10 cellular contexts compared by ENCODE assay signal in the genomic region with DNA sequence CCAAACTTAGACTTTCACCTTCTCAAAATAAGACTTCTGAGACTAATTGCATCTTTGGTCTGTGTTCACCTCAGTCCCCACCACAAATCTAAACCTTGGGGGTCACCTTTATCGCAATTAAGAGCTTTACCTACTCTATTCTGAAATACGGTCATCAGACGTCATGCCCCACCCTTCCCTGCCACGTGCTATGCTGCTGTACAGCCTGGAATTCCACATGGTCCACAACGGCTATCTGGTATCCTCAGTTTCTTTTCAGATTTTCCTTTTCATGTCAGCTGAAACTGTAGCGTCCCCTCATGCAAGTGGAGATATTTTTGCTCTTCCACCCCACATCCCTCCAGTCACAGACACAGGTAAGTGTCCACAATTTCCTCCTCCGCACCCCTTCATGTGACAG.
"Had no signal": no experiment of that assay in that cellular context is flagged by ENCODE, and none has a peak within 500 bp of the region (broad histone marks: within the 10 kb centered on the region; RNA-seq: fewer than 3 reads in every experiment).

No MANE protein-coding gene starts in this region.

- H3K9ac ChIP-seq: GM23248 had no signal

- H3K4me1 ChIP-seq: HAP-1 had no signal

- H2AFZ ChIP-seq: GM23248, GM23338 had no signal

- ATAC-seq: GM23338, HCT116 had no signal

- FAIRE-seq: H54 had no signal

- H3K4me2 ChIP-seq: GM23338 had no signal

- DNase-seq: GM23248, GOT3, H7, H9, HCEC 1CT, HFFc6 had no signal

- H3K27ac ChIP-seq: GM23248 had no signal

- H3K4me3 ChIP-seq: GM23248, GM23338, HAP-1 had no signal

- H3K9me3 ChIP-seq: HAP-1 had no signal

- H3K36me3 ChIP-seq: HAP-1 had no signal
